24 cellular contexts compared by ENCODE assay signal in the genomic region with DNA sequence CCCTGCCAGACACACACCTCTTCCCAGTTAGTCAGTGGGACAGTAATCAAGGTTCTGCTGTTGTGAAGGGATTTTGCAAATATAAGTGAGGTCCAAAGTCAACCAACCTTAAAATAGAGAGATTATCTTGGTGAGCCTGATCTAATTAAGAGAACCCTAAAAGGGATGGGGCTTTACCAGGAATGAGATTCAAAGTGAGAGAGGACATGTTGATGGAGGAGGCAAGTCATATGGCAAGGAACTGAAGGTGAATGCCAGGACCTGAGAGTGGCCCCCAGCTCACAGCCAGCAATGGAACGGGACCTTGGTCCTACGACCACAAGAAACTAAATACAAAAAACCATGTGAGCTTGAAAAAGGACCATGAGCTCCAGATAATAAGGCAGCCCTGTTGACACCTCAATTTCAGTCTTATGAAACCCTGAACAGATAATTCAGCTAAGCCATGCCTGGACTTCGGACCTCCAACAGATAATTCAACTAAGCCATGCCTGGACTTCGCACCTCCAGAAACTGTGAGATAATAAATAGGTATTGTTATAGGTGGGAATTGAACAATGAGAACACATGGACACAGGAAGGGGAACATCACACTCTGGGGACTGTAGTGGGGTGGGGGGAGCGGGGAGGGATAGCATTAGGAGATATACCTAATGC.
A peak's percentile ranks its signal among the peaks of the same experiment; 100 is the strongest.
DNase-seq lines count a peak whose midpoint lies in the region; ATAC-seq, FAIRE-seq and TF ChIP-seq lines count a peak whose summit lies in the region.
"Had no signal": no experiment of that assay in that cellular context is flagged by ENCODE, and none has a peak within 500 bp of the region (broad histone marks: within the 10 kb centered on the region; RNA-seq: fewer than 3 reads in every experiment).

No MANE protein-coding gene starts in this region.

- H3K36me3 ChIP-seq in DOHH2 (ENCODE audit: control insufficient read depth, low read length) (no peaks in the 10 kb centered on the region), HepG2 (replicated peaks in 1 of 2; ENCODE audit: control insufficient read depth in 1 of 2, insufficient read depth in 2 of 2, low read length in 2 of 2) (no peaks in the 10 kb centered on the region), sigmoid colon (no peaks in the 10 kb centered on the region)

- ATAC-seq in HepG2 = peak; percentile 85
- ATAC-seq: HCT116, PC-3 had no signal

- TF ChIP-seq CTCF in DOHH2 (IDR thresholded peaks at IDR 0.05; ENCODE audit: low read depth, low read length, poor library complexity, severe bottlenecking) (no peak), HepG2 (CRISPR knock-in tag; IDR thresholded peaks at IDR 0.05) (no peak), sigmoid colon (IDR thresholded peaks at IDR 0.05) (no peak)

- intact Hi-C loops in HepG2 (cut with micrococcal nuclease; ENCODE audit: unreplicated experiment) (loop anchor here (10.0 kb wide), 1 partner anchor 157 kb away; no protein-coding TSS in a partner anchor), sigmoid colon (cut with DNase I) (no loop called here)

- TF ChIP-seq RAD21 in HepG2 (CRISPR knock-in tag; IDR thresholded peaks at IDR 0.05) = no peak

- H3K4me3 ChIP-seq in DOHH2 (ENCODE audit: low read length) (peak overlapping the region; percentile 2; the same call in 1 of the 2 replicates), HepG2 (replicated peaks in 1 of 3; ENCODE audit: insufficient read depth in 1 of 3, low read depth in 2 of 3, low read length in 3 of 3) (no peak overlapping the region), sigmoid colon (no peak overlapping the region)

- POLR2A ChIA-PET in HepG2 (lab: Yijun Ruan, JAX) = no interaction called here

- H3K9me2 ChIP-seq in DOHH2 (replicated peaks; ENCODE audit: control insufficient read depth, low read length) = no peaks in the 10 kb centered on the region
- H3K9me2 ChIP-seq: SK-N-SH had no signal

- H3K9me3 ChIP-seq in DOHH2 (ENCODE audit: control insufficient read depth, insufficient read depth, low read length) (no peaks in the 10 kb centered on the region), HepG2 (ENCODE audit: low read length) (no peaks in the 10 kb centered on the region), sigmoid colon (no peaks in the 10 kb centered on the region)
- H3K9me3 ChIP-seq: SK-N-SH had no signal

- no TSS peak for BruUV-seq in HepG2 (replicated peaks; lab: Mats Ljungman, UMichigan)

- TF ChIP-seq EP300 in HepG2 (IDR thresholded peaks at IDR 0.05; ENCODE audit: low read depth in 2 of 2, low read length in 2 of 2) (peak in 1 of 2 experiments; percentile 61; a peak in 1 of 4 replicates), HepG2 (CRISPR knock-in tag; IDR thresholded peaks at IDR 0.05; ENCODE audit: borderline replicate concordance) (no peak), sigmoid colon (IDR thresholded peaks at IDR 0.05) (no peak)

- CTCF ChIA-PET in HepG2 (lab: Yijun Ruan, JAX; ENCODE audit: low intra/inter-chr PET ratio, low total read pairs) = no interaction called here

- 70% methylated on average over 5 of the region's 5 CpGs for WGBS in HepG2 (ENCODE audit: low lambda C conversion rate)
- 93 to 95% methylated on average over 5 of the region's 5 CpGs for WGBS in sigmoid colon, 2 donors

- DNase-seq in GM19239 (ENCODE audit: insufficient read length, low spot score) (no peak), HepG2 (ENCODE audit: low spot score) (peak; percentile 90), activated gamma-delta T cell (lab: John Stamatoyannopoulos, UW) (no peak), NCI-H1436 treated with DMSO at 0.1 percent for 48 hours (lab: John Stamatoyannopoulos, UW) (no peak), cerebellar nuclear complex (lab: John Stamatoyannopoulos, UW) (no peak), sigmoid colon (no peak)
- DNase-seq: C1 segment of cervical spinal cord; DMS153; DND-41; Karpas-422; MV-4-11; NCI-H1105; NCI-H146; NCI-H1930; NCI-H446 treated with DMSO at 0.1 percent for 48 hours; NCI-H526; NCI-H82; NK-92 treated with Interleukin-12 subunit alpha and Interleukin-12 subunit beta, amount 100 ng/mL, for 24 hours; PC-3; SK-N-SH; SW 1271 had no signal

- H3K9ac ChIP-seq in HepG2 (ENCODE audit: insufficient read depth, low read depth, low read length) = no peak overlapping the region
- H3K9ac ChIP-seq: SK-N-SH had no signal

- no peak overlapping the region for H2AFZ ChIP-seq in HepG2 (ENCODE audit: low read length)

- FAIRE-seq in GM19239 (lab: Jason Lieb, UNC) (peak; percentile 81), HepG2 (lab: Jason Lieb, UNC) (peak; percentile 77)
- FAIRE-seq: GM12892 had no signal

- in situ Hi-C loops in HepG2 (cut with HindIII; ENCODE audit: extremely low pct_ligation_motif_present, low pct_unique_long_range_greater_than_20kb) = no loop called here

- H3K4me1 ChIP-seq in DOHH2 (ENCODE audit: control insufficient read depth, low read length) (peaks cover 88% of the 10 kb centered on the region), HepG2 (ENCODE audit: insufficient read depth, low read length) (peaks cover 21% of the 10 kb centered on the region), sigmoid colon (peaks cover 0 to 16% (median 6%) of the 10 kb centered on the region in 4 donors)

- peaks cover 1% of the 10 kb centered on the region; the same call in 1 of the 2 replicates for H3F3A ChIP-seq in DOHH2 (ENCODE audit: control insufficient read depth, insufficient read depth)

- H3K27ac ChIP-seq in DOHH2 (ENCODE audit: low read depth, low read length) = no peak overlapping the region
- peak overlapping the region; percentile 63 for H3K27ac ChIP-seq in HepG2 (ENCODE audit: extremely low read length, insufficient read depth, low read length)
- no peak overlapping the region for H3K27ac ChIP-seq in sigmoid colon

- H3K4me2 ChIP-seq in DOHH2 (ENCODE audit: low read length) (peak overlapping the region; percentile 27; the same call in 1 of the 2 replicates), HepG2 (ENCODE audit: low read depth, low read length) (peak overlapping the region; percentile 19)
- H3K4me2 ChIP-seq: SK-N-SH had no signal

- H3K27me3 ChIP-seq in DOHH2 (ENCODE audit: control insufficient read depth, low read length) (no peaks in the 10 kb centered on the region), HepG2 (ENCODE audit: control insufficient read depth in 1 of 2, insufficient read depth in 2 of 2, low read length in 2 of 2) (no peaks in the 10 kb centered on the region), sigmoid colon (no peaks in the 10 kb centered on the region)

- peaks cover 14% of the 10 kb centered on the region; the same call in 1 of the 2 replicates for H3K79me2 ChIP-seq in DOHH2 (ENCODE audit: control insufficient read depth, low read length)
- no peaks in the 10 kb centered on the region for H3K79me2 ChIP-seq in HepG2 (ENCODE audit: insufficient read depth, low read length)

- no peaks in the 10 kb centered on the region for H4K20me1 ChIP-seq in DOHH2 (ENCODE audit: control insufficient read depth, insufficient read depth, low read depth, low read length)
- no peaks in the 10 kb centered on the region for H4K20me1 ChIP-seq in HepG2 (ENCODE audit: insufficient read depth, low read length)

- TF ChIP-seq POLR2A in HepG2 (IDR thresholded peaks at IDR 0.05; ENCODE audit: insufficient read depth in 1 of 2, low read depth in 2 of 2, low read length in 2 of 2) (no peak), sigmoid colon (IDR thresholded peaks at IDR 0.05) (no peak)

TF ChIP-seq in HepG2, 621 proteins besides CTCF, POLR2A, EP300 and RAD21 (continues in another document):
- TF ChIP-seq, protein P1, sequence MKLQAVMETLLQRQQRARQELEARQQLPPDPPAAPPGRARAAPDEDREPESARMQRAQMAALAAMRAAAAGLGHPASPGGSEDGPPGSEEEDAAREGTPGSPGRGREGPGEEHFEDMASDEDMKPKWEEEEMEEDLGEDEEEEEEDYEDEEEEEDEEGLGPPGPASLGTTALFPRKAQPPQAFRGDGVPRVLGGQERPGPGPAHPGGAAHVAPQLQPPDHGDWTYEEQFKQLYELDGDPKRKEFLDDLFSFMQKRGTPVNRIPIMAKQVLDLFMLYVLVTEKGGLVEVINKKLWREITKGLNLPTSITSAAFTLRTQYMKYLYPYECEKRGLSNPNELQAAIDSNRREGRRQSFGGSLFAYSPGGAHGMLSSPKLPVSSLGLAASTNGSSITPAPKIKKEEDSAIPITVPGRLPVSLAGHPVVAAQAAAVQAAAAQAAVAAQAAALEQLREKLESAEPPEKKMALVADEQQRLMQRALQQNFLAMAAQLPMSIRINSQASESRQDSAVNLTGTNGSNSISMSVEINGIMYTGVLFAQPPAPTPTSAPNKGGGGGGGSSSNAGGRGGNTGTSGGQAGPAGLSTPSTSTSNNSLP (IDR thresholded peaks at IDR 0.05; ENCODE audit: low read depth, low read length) = peak; percentile 71
- TF ChIP-seq ZNF550 (CRISPR knock-in tag; IDR thresholded peaks at IDR 0.05; ENCODE audit: borderline replicate concordance) (no peak), GLI4 (CRISPR knock-in tag; IDR thresholded peaks at IDR 0.05; ENCODE audit: borderline replicate concordance) (0 out of 2 replicates have a peak, but pooled peaks have one; percentile 56), TARDBP (CRISPR knock-in tag; IDR thresholded peaks at IDR 0.05) (peak; percentile 32; the same call in 1 of the 2 replicates), ARNTL (CRISPR knock-in tag; IDR thresholded peaks at IDR 0.05) (no peak), PITX1 (CRISPR knock-in tag; IDR thresholded peaks at IDR 0.05) (peak; percentile 76), CEBPB (IDR thresholded peaks at IDR 0.05; ENCODE audit: borderline replicate concordance, low read depth, low read length) (0 out of 2 replicates have a peak, but pooled peaks have one; percentile 1), HMG20A (CRISPR knock-in tag; IDR thresholded peaks at IDR 0.05; ENCODE audit: borderline replicate concordance) (peak; percentile 50; the same call in 1 of the 2 replicates), HNF4A (CRISPR knock-in tag; IDR thresholded peaks at IDR 0.05) (peak; percentile 96)
- TF ChIP-seq, protein P2, sequence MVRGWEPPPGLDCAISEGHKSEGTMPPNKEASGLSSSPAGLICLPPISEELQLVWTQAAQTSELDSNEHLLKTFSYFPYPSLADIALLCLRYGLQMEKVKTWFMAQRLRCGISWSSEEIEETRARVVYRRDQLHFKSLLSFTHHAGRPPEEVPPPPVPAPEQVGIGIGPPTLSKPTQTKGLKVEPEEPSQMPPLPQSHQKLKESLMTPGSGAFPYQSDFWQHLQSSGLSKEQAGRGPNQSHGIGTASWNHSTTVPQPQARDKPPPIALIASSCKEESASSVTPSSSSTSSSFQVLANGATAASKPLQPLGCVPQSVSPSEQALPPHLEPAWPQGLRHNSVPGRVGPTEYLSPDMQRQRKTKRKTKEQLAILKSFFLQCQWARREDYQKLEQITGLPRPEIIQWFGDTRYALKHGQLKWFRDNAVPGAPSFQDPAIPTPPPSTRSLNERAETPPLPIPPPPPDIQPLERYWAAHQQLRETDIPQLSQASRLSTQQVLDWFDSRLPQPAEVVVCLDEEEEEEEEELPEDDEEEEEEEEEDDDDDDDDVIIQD (CRISPR knock-in tag; IDR thresholded peaks at IDR 0.05; ENCODE audit: low read depth) = peak; percentile 74; the same call in 1 of the 2 replicates
